ENCODE assay signal across 1 cellular context in the genomic region with DNA sequence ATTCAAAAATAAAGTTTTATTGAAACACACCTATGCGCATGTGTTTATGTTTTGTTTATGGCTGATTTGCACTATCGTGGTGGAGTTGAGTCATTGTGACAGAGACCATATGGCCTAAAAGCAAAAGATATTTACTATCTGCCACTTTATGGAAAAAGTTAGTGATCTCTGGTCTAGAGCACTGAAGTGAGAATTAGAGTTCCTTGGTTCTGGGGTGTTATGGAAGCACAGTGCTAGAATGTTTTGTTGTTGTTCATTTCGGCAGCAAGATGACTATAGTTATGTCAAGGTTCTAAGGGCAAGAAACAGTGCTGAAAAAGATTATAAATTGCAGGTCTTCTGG.
TF ChIP-seq lines count a peak whose summit lies in the region.

No MANE protein-coding gene starts in this region.

TF ChIP-seq in HCT116, 20 proteins besides CTCF, POLR2A, EP300 and RAD21 (continued from another document):
- TF ChIP-seq, protein P1, sequence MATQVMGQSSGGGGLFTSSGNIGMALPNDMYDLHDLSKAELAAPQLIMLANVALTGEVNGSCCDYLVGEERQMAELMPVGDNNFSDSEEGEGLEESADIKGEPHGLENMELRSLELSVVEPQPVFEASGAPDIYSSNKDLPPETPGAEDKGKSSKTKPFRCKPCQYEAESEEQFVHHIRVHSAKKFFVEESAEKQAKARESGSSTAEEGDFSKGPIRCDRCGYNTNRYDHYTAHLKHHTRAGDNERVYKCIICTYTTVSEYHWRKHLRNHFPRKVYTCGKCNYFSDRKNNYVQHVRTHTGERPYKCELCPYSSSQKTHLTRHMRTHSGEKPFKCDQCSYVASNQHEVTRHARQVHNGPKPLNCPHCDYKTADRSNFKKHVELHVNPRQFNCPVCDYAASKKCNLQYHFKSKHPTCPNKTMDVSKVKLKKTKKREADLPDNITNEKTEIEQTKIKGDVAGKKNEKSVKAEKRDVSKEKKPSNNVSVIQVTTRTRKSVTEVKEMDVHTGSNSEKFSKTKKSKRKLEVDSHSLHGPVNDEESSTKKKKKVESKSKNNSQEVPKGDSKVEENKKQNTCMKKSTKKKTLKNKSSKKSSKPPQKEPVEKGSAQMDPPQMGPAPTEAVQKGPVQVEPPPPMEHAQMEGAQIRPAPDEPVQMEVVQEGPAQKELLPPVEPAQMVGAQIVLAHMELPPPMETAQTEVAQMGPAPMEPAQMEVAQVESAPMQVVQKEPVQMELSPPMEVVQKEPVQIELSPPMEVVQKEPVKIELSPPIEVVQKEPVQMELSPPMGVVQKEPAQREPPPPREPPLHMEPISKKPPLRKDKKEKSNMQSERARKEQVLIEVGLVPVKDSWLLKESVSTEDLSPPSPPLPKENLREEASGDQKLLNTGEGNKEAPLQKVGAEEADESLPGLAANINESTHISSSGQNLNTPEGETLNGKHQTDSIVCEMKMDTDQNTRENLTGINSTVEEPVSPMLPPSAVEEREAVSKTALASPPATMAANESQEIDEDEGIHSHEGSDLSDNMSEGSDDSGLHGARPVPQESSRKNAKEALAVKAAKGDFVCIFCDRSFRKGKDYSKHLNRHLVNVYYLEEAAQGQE (IDR thresholded peaks at IDR 0.05; ENCODE audit: low read depth): no peak
- no peak for TF ChIP-seq JUND (IDR thresholded peaks at IDR 0.05)
